ENCODE assay signal across 8 cellular contexts in the genomic region with DNA sequence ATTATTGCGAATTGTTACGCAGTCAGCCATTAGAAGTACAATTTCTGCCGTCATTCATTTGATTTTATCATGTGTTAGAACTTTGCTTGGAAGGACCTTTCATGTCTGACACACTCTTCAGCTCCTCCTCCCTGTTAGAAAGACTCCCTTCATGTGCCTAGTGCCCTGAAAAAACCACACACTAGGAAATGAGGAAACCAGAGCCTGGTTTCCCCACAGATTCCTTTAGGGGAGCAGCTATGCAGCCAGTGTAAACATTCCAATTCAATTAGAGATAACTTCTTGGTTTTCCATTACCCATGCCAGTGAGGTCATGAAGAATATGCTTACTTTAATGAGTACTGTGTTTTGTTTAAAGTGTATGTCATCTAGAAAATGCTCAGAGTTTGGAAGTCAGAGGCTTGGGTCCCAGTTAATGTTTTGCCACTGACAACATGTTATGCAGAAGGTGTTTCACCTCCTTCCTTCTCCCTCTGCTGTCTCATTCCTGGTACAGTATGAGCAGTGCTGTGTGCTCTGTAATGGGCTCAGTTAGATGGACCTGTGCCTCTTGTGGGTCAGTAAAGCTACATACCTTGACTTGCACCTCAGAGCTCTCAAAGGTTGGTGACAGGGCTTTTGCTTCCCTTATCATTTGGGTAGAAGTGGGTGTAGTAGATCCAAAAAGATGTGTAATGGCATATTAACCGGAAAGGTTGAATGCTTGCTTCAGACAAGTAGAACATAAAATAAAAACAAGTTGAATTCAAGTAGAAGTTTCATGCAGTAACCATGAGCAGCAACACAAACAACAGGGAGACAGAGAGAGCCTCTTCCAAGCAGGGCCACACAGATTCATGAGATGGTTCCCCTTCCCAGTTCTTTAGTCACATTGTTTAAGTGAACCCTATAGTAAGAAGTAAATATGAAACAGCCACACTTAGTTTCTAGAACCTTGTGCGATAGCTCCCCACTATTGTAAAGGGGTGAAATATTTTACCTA. TPM values are rescaled to one million over a fixed set of nuclear protein-coding genes. Genes with fewer than 3 reads are reported as not detected.
DNase-seq lines count a peak whose midpoint lies in the region; ATAC-seq, FAIRE-seq and TF ChIP-seq lines count a peak whose summit lies in the region.

No MANE protein-coding gene starts in this region.

- intact Hi-C loops in HCT116 (cut with micrococcal nuclease), result no loop called here
- intact Hi-C loops in colonic mucosa (cut with DNase I), result no loop called here

- H3K4me3 ChIP-seq in HCT116 (replicated peaks in 1 of 2; ENCODE audit: low read depth in 1 of 2, low read length in 2 of 2), result no peak overlapping the region
- no peak overlapping the region for H3K4me3 ChIP-seq in keratinocyte (ENCODE audit: control insufficient read depth in 2 of 3, extremely low read depth in 1 of 3, insufficient read depth in 2 of 3, low read depth in 1 of 3, low read length in 3 of 3)
- no peak overlapping the region for H3K4me3 ChIP-seq in colonic mucosa

- TF ChIP-seq RAD21 in HCT116 (IDR thresholded peaks at IDR 0.05; ENCODE audit: low read depth), result 0 out of 2 replicates have a peak, but pooled peaks have one; percentile 8

- H3K9me1 ChIP-seq in keratinocyte (ENCODE audit: control insufficient read depth, extremely low read depth, insufficient read depth, low read length), result no peaks in the 10 kb centered on the region

- H3K27me3 ChIP-seq in HCT116 (ENCODE audit: insufficient read depth, low read length) (no peaks in the 10 kb centered on the region), keratinocyte (ENCODE audit: control insufficient read depth, extremely low read depth, insufficient read depth, low read length) (no peaks in the 10 kb centered on the region), colonic mucosa (no peaks in the 10 kb centered on the region)

- TF ChIP-seq CTCF in HCT116 (IDR thresholded peaks at IDR 0.05 in 2 of 3, conservative IDR thresholded peaks at IDR 0.05 in 1 of 3; ENCODE audit: borderline replicate concordance in 1 of 3, insufficient read depth in 1 of 3, low read depth in 2 of 3, low read length in 2 of 3) (no peak), keratinocyte (optimal IDR thresholded peaks at IDR 0.05 in 1 of 3, IDR thresholded peaks at IDR 0.05 in 1 of 3, conservative IDR thresholded peaks at IDR 0.05 in 1 of 3; ENCODE audit: extremely low read depth in 1 of 3, insufficient read depth in 2 of 3, low read length in 3 of 3) (no peak), colonic mucosa (IDR thresholded peaks at IDR 0.05) (no peak)

- peak overlapping the region; percentile 13 for H3K4me2 ChIP-seq in HCT116 (ENCODE audit: low read length)
- H3K4me2 ChIP-seq in keratinocyte (ENCODE audit: control insufficient read depth, extremely low read depth, insufficient read depth, low read depth, low read length), result peak overlapping the region; percentile 36

- ATAC-seq in HCT116, result peak; percentile 70
- ATAC-seq in activated CD8-positive, alpha-beta T cell treated with anti-CD3 and anti-CD28 coated beads, Interleukin-2, amount 10 ng/mL, durations not matched to agents 7 days and 5 days, result peak; percentile 44

- H3K9me2 ChIP-seq in HCT116 (ENCODE audit: insufficient read depth), result no peaks in the 10 kb centered on the region

- H3K4me1 ChIP-seq in HCT116 (ENCODE audit: control insufficient read depth in 1 of 2, insufficient read depth in 2 of 2, low read length in 2 of 2) (peaks cover 26 to 30% of the 10 kb centered on the region in 2 experiments), keratinocyte (ENCODE audit: control insufficient read depth, extremely low read depth, insufficient read depth, low read length) (peaks cover 39% of the 10 kb centered on the region), colonic mucosa (no peaks in the 10 kb centered on the region)

- H3K36me3 ChIP-seq in HCT116 (ENCODE audit: control insufficient read depth in 1 of 2, insufficient read depth in 2 of 2, low read length in 2 of 2) (no peaks in the 10 kb centered on the region), keratinocyte (ENCODE audit: control insufficient read depth in 2 of 2, extremely low read depth in 1 of 2, insufficient read depth in 2 of 2, low read length in 2 of 2) (no peaks in the 10 kb centered on the region), colonic mucosa (no peaks in the 10 kb centered on the region)

- peak; percentile 87 for FAIRE-seq in keratinocyte (lab: Jason Lieb, UNC)
- no peak for FAIRE-seq in urothelium cell line (lab: Jason Lieb, UNC)

- H3K27ac ChIP-seq in HCT116 (ENCODE audit: low read depth, low read length) (no peak overlapping the region), keratinocyte (ENCODE audit: control insufficient read depth, insufficient read depth, low read length) (peak overlapping the region; percentile 44), colonic mucosa (no peak overlapping the region)

- H3K9me3 ChIP-seq in HCT116 (ENCODE audit: control insufficient read depth in 1 of 2, insufficient read depth in 1 of 2, low read depth in 1 of 2, low read length in 2 of 2), result no peaks in the 10 kb centered on the region
- H3K9me3 ChIP-seq in keratinocyte (ENCODE audit: control insufficient read depth, low read depth, low read length), result no peaks in the 10 kb centered on the region
- no peaks in the 10 kb centered on the region for H3K9me3 ChIP-seq in colonic mucosa

- BruUV-seq in HCT116 (replicated peaks; lab: Mats Ljungman, UMichigan), result no TSS peak

- H3K9ac ChIP-seq in HCT116 (ENCODE audit: low read length) (no peak overlapping the region), keratinocyte (ENCODE audit: control insufficient read depth, extremely low read depth, insufficient read depth, low read length) (no peak overlapping the region), colonic mucosa (ENCODE audit: low read depth in 2 of 2, low read length in 2 of 2) (no peak overlapping the region)

- in situ Hi-C loops in G401 (cut with HindIII; ENCODE audit: low sequenced_read_pairs), result no loop called here

- peak overlapping the region; percentile 73 for H3K27ac Mint-ChIP-seq in activated CD8-positive, alpha-beta T cell treated with anti-CD3 and anti-CD28 coated beads, Interleukin-2, amount 10 ng/mL, durations not matched to agents 7 days and 5 days

- H2AFZ ChIP-seq in HCT116 (ENCODE audit: low read depth, low read length, poor library complexity, severe bottlenecking) (no peak overlapping the region), keratinocyte (ENCODE audit: control insufficient read depth, low read length) (no peak overlapping the region)

- POLR2A ChIA-PET in HCT116 (lab: Charles Lee), result no interaction called here
- POLR2A ChIA-PET in activated CD8-positive, alpha-beta T cell treated with anti-CD3 and anti-CD28 coated beads, Interleukin-2, amount 10 ng/mL, durations not matched to agents 7 days and 5 days (lab: Charles Lee), result interaction anchor here (0.9 to 1.1 kb wide), 2 partner anchors 30 to 34 kb away, joined by 3 to 4 read pairs; no protein-coding TSS in a partner anchor

- H3K27me3 Mint-ChIP-seq in activated CD8-positive, alpha-beta T cell treated with anti-CD3 and anti-CD28 coated beads, Interleukin-2, amount 10 ng/mL, durations not matched to agents 7 days and 5 days (ENCODE audit: low read depth), result no peaks in the 10 kb centered on the region

- peaks cover 95% of the 10 kb centered on the region for H3K4me1 Mint-ChIP-seq in activated CD8-positive, alpha-beta T cell treated with anti-CD3 and anti-CD28 coated beads, Interleukin-2, amount 10 ng/mL, durations not matched to agents 7 days and 5 days (ENCODE audit: low read depth)

- H3K79me2 ChIP-seq in HCT116 (ENCODE audit: insufficient read depth, low read length), result no peaks in the 10 kb centered on the region
- H3K79me2 ChIP-seq in keratinocyte (ENCODE audit: control insufficient read depth, insufficient read depth, low read length), result no peaks in the 10 kb centered on the region

- peak; percentile 83 for DNase-seq in AG08396 (ENCODE audit: low spot score)
- no peak for DNase-seq in HCT116 (ENCODE audit: low read depth, low spot score)
- DNase-seq in activated CD8-positive, alpha-beta T cell treated with anti-CD3 and anti-CD28 coated beads, Interleukin-2, amount 10 ng/mL, durations not matched to agents 7 days and 5 days, result peak; percentile 19
- no peak for DNase-seq in keratinocyte (ENCODE audit: low read depth, low spot score)
- DNase-seq in urothelium cell line (ENCODE audit: low spot score), result peak; percentile 47
- DNase-seq in colonic mucosa, result no peak
- no peak for DNase-seq in NAMALWA (ENCODE audit: low spot score)
- DNase-seq in G401 (ENCODE audit: low spot score), result no peak

- no peak overlapping the region for H3K4me3 Mint-ChIP-seq in activated CD8-positive, alpha-beta T cell treated with anti-CD3 and anti-CD28 coated beads, Interleukin-2, amount 10 ng/mL, durations not matched to agents 7 days and 5 days

- H3K36me3 Mint-ChIP-seq in activated CD8-positive, alpha-beta T cell treated with anti-CD3 and anti-CD28 coated beads, Interleukin-2, amount 10 ng/mL, durations not matched to agents 7 days and 5 days (ENCODE audit: low read depth), result peaks cover 68% of the 10 kb centered on the region

- RAD21 ChIA-PET in HCT116 (lab: Charles Lee; ENCODE audit: low non-redundant PET in 1 of 2, low total read pairs in 2 of 2, uncharacterized antibody in 2 of 2, unreplicated experiment in 2 of 2), result no interaction called here

- CTCF ChIA-PET in HCT116 (lab: Charles Lee), result no interaction called here
- CTCF ChIA-PET in activated CD8-positive, alpha-beta T cell treated with anti-CD3 and anti-CD28 coated beads, Interleukin-2, amount 10 ng/mL, durations not matched to agents 7 days and 5 days (lab: Charles Lee), result interaction anchor here (0.8 to 3.7 kb wide), 8 partner anchors 11 to 315 kb away, joined by 3 to 25 read pairs (median 8); a partner anchor contains a TSS

- dilution Hi-C loops in keratinocyte (cut with MboI; ENCODE audit: extremely low pct_ligation_motif_present, low sequenced_read_pairs), result no loop called here

- TF ChIP-seq POLR2A in HCT116 (IDR thresholded peaks at IDR 0.05; ENCODE audit: borderline replicate concordance, extremely low read depth, insufficient read depth, insufficient read length), result no peak

- H3K9me3 Mint-ChIP-seq in activated CD8-positive, alpha-beta T cell treated with anti-CD3 and anti-CD28 coated beads, Interleukin-2, amount 10 ng/mL, durations not matched to agents 7 days and 5 days (ENCODE audit: insufficient read depth), result no peaks in the 10 kb centered on the region

- H4K20me1 ChIP-seq in HCT116 (ENCODE audit: insufficient read depth), result no peaks in the 10 kb centered on the region
- H4K20me1 ChIP-seq in keratinocyte (ENCODE audit: control insufficient read depth, extremely low read depth, insufficient read depth, low read length), result no peaks in the 10 kb centered on the region

RNA-seq across cellular contexts. Expression of a gene that starts 52.6 kb away (rescaled TPM):
- 18.4 TPM for total RNA-seq in HCT116 (2021; ENCODE audit: unreplicated experiment)
- 12.4 and 16.7 TPM in 2 replicates for polyA plus RNA-seq in HCT116 (2012)
- 100 to 1,000 TPM; 123 to 127 TPM for total RNA-seq in activated CD8-positive, alpha-beta T cell treated with anti-CD3 and anti-CD28 coated beads, Interleukin-2, amount 10 ng/mL, durations not matched to agents 7 days and 5 days
- 12.5 to 20.8 TPM (median 15.6 TPM) in 3 replicates for polyA plus RNA-seq in keratinocyte
- 35.7 TPM for polyA plus RNA-seq in keratinocyte (2011; ENCODE audit: low read depth)
- 9.4 and 14.7 TPM in 2 replicates for polyA plus RNA-seq in keratinocyte (2011; cell fraction: cytosol; rRNA removed)
- 12.1 and 15.3 TPM in 2 replicates for polyA plus RNA-seq in keratinocyte (2011; cell fraction: nucleus; rRNA removed)
- 10.3 and 27.0 TPM in 2 replicates for polyA plus RNA-seq in keratinocyte (2012; ENCODE audit: low replicate concordance)
- 0.23 to 15.2 TPM (median 7.0 TPM) in 3 replicates for polyA minus RNA-seq in keratinocyte
- polyA minus RNA-seq in keratinocyte (2011; cell fraction: cytosol; rRNA and poly(A)+ RNA removed), result 9.6 TPM
- 7.2 and 13.7 TPM in 2 replicates for polyA minus RNA-seq in keratinocyte (2011; cell fraction: nucleus; rRNA and poly(A)+ RNA removed)
- 10 to 100 TPM; 11.0 to 12.7 TPM for total RNA-seq in colonic mucosa
- 22.6 and 39.4 TPM in 2 replicates for total RNA-seq in G401 (2014; rRNA removed; shearing (Covaris generic))

Comparison
In these comparisons a context has a peak if more than half of its experiments do, and no peak if none do; other contexts are left out.
1. DNase-seq: peak in AG08396 (single experiment), activated CD8-positive, alpha-beta T cell treated with anti-CD3 and anti-CD28 coated beads, Interleukin-2, amount 10 ng/mL, durations not matched to agents 7 days and 5 days (single experiment) and urothelium cell line (single experiment); none in HCT116 (single experiment), keratinocyte (single experiment), colonic mucosa (single experiment), NAMALWA (single experiment) and G401 (single experiment).